ENCODE assay signal across 23 cellular contexts in the genomic region with DNA sequence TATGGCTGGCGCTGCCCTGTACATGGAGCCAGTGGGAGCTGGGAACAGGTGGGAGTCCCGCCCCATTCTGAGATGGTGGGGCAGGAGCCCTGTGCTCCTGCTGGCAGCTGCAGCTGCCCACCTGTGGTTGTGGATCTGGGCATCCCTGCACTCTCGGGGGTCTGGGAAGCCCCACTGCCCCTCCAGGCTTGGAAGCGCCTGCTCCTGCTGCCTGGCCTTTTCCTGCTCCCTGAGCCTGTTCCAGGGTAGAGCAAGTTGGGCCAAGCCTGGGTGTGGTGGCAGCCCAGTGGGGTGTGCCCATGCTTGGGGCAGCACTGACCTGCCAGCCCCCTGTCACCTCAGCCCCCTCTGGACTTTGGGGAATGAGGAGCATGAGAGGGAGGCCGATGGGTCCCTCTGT.
DNase-seq lines count a peak whose midpoint lies in the region; ATAC-seq, FAIRE-seq and TF ChIP-seq lines count a peak whose summit lies in the region.
"Had no signal": no experiment of that assay in that cellular context is flagged by ENCODE, and none has a peak within 500 bp of the region (broad histone marks: within the 10 kb centered on the region; RNA-seq: fewer than 3 reads in every experiment).

No MANE protein-coding gene starts in this region.

- H3K9me3 ChIP-seq in H1 (ENCODE audit: insufficient read depth in 2 of 2, low read depth in 1 of 2, low read length in 1 of 2) (no peaks in the 10 kb centered on the region), HepG2 (ENCODE audit: low read length) (no peaks in the 10 kb centered on the region), spleen (peaks cover 0 to 19% (median 16%) of the 10 kb centered on the region in 8 donors)
- H3K9me3 ChIP-seq: BE2C, HAP-1 had no signal

- H2BK5ac ChIP-seq in H1 (ENCODE audit: low read depth, low read length): no peak overlapping the region

- POLR2A ChIA-PET in H1 (lab: Charles Lee; ENCODE audit: partially characterized antibody) (no interaction called here), HepG2 (lab: Yijun Ruan, JAX) (no interaction called here), WTC11 (lab: Charles Lee) (no interaction called here)

- H4K5ac ChIP-seq in H1 (ENCODE audit: insufficient read length, low read depth, low read length): no peak overlapping the region

- no TSS peak for BruUV-seq in HepG2 (replicated peaks; lab: Mats Ljungman, UMichigan)

- H3K36me3 ChIP-seq in H1 (ENCODE audit: control insufficient read depth in 2 of 4, insufficient read depth in 4 of 4, low read length in 3 of 4) (no peaks in the 10 kb centered on the region), HepG2 (replicated peaks in 1 of 2; ENCODE audit: control insufficient read depth in 1 of 2, insufficient read depth in 2 of 2, low read length in 2 of 2) (peaks cover 7 to 14% of the 10 kb centered on the region in 2 experiments; a peak in 3 of 5 replicates), spleen (peaks cover 0 to 50% (median 20%) of the 10 kb centered on the region in 6 donors)
- H3K36me3 ChIP-seq: HAP-1 had no signal

- H4K8ac ChIP-seq in H1 (ENCODE audit: extremely low read depth, insufficient read depth, low read length): 0 out of 2 replicates have a peak overlapping the region, but pooled peaks have one; percentile 20

- peaks cover 5% of the 10 kb centered on the region; the same call in 1 of the 2 replicates for H3K4me1 Mint-ChIP-seq in WTC11
- H3K4me1 Mint-ChIP-seq: CD4-positive, alpha-beta memory T cell had no signal

- H2BK12ac ChIP-seq in H1 (ENCODE audit: low read depth, low read length): no peak overlapping the region

- H4K20me1 ChIP-seq in H1 (replicated peaks in 1 of 2; ENCODE audit: control insufficient read depth in 1 of 2, insufficient read depth in 2 of 2, low read length in 2 of 2): no peaks in the 10 kb centered on the region
- H4K20me1 ChIP-seq in HepG2 (ENCODE audit: insufficient read depth, low read length): no peaks in the 10 kb centered on the region
- H4K20me1 ChIP-seq: BLaER1 treated with 17β-estradiol and CSF1 and Interleukin-3, amounts not matched to agents 10 nM and 100 nM had no signal

- H2BK120ac ChIP-seq in H1 (replicated peaks; ENCODE audit: low read depth, low read length): no peak overlapping the region

- intact Hi-C loops in HepG2 (cut with micrococcal nuclease; ENCODE audit: unreplicated experiment) (no loop called here), spleen (cut with DNase I; ENCODE audit: low total_unique reads) (no loop called here)

- H3K27ac Mint-ChIP-seq in WTC11: no peak overlapping the region
- H3K27ac Mint-ChIP-seq: HFFc6 had no signal

- no peak overlapping the region for H3K56ac ChIP-seq in H1 (replicated peaks; ENCODE audit: insufficient read length, low read depth, low read length)

- peaks cover 3% of the 10 kb centered on the region; the same call in 1 of the 2 replicates for H3K9me3 Mint-ChIP-seq in WTC11
- H3K9me3 Mint-ChIP-seq: HFFc6 had no signal

- TF ChIP-seq EP300 in H1 (IDR thresholded peaks at IDR 0.05; ENCODE audit: borderline replicate concordance in 1 of 2, low read depth in 2 of 2, low read length in 2 of 2) (no peak), HepG2 (IDR thresholded peaks at IDR 0.05; ENCODE audit: low read depth in 2 of 2, low read length in 2 of 2) (no peak), HepG2 (CRISPR knock-in tag; IDR thresholded peaks at IDR 0.05; ENCODE audit: borderline replicate concordance) (no peak)

- no peak overlapping the region for H4K91ac ChIP-seq in H1 (replicated peaks; ENCODE audit: insufficient read length, low read length)

- no peaks in the 10 kb centered on the region for H3K79me1 ChIP-seq in H1 (ENCODE audit: low read depth, low read length)

- no peak overlapping the region for H2BK20ac ChIP-seq in H1 (ENCODE audit: low read length)

- H3K9ac ChIP-seq in H1 (replicated peaks in 1 of 4; ENCODE audit: extremely low read depth in 1 of 4, low read depth in 3 of 4, low read length in 3 of 4): no peak overlapping the region
- H3K9ac ChIP-seq in HepG2 (ENCODE audit: insufficient read depth, low read depth, low read length): no peak overlapping the region
- H3K9ac ChIP-seq: BLaER1 treated with 17β-estradiol and CSF1 and Interleukin-3, amounts not matched to agents 10 nM and 100 nM had no signal

- no peak overlapping the region for H3K18ac ChIP-seq in H1 (ENCODE audit: extremely low read depth, low read length)

- no peak overlapping the region for H2AK5ac ChIP-seq in H1 (ENCODE audit: low read depth, low read length)

- no peak for DNase-seq in HTR-8/SVneo (ENCODE audit: insufficient read length, low spot score)
- DNase-seq in H1 (ENCODE audit: low read depth in 1 of 2, low spot score in 2 of 2): no peak
- DNase-seq in HepG2 (ENCODE audit: low spot score): no peak
- DNase-seq in spleen: peak; percentile 62
- DNase-seq in GOT3 (lab: John Stamatoyannopoulos, UW): no peak
- no peak for DNase-seq in WTC11 (ENCODE audit: low spot score)
- DNase-seq in iPS-NIHi11 (ENCODE audit: low spot score): no peak
- DNase-seq: 8988T; ACHN; AML-193; BE2C; Calu3; CD4-positive, alpha-beta memory T cell; COR-L47; DMS53; DMS79 treated with DMSO at 0.1 percent for 48 hours; GF-D8; HFFc6 had no signal

- H3K14ac ChIP-seq in H1 (ENCODE audit: insufficient read length): no peak overlapping the region

- H3K23ac ChIP-seq in H1 (ENCODE audit: insufficient read length): no peak overlapping the region

- no peaks in the 10 kb centered on the region for H3K27me3 Mint-ChIP-seq in WTC11 (ENCODE audit: low read depth)
- H3K27me3 Mint-ChIP-seq: CD4-positive, alpha-beta memory T cell had no signal

- H3K4me2 ChIP-seq in H1 (ENCODE audit: insufficient read depth in 1 of 2, low read depth in 2 of 2, low read length in 2 of 2): no peak overlapping the region
- H3K4me2 ChIP-seq in HepG2 (ENCODE audit: low read depth, low read length): no peak overlapping the region
- H3K4me2 ChIP-seq: A549; BLaER1 treated with 17β-estradiol and CSF1 and Interleukin-3, amounts not matched to agents 10 nM and 100 nM had no signal

- no peak overlapping the region for H2BK15ac ChIP-seq in H1 (ENCODE audit: low read length)

- no peak overlapping the region for H3K4me3 Mint-ChIP-seq in WTC11
- H3K4me3 Mint-ChIP-seq: CD4-positive, alpha-beta memory T cell; HFFc6 had no signal

- H3K4me3 ChIP-seq in H1 (ENCODE audit: extremely low read depth in 1 of 4, insufficient read depth in 2 of 4, low read depth in 3 of 4, low read length in 4 of 4) (no peak overlapping the region), HepG2 (replicated peaks in 1 of 3; ENCODE audit: insufficient read depth in 1 of 3, low read depth in 2 of 3, low read length in 3 of 3) (no peak overlapping the region), spleen (no peak overlapping the region)
- H3K4me3 ChIP-seq: A549; BLaER1 treated with 17β-estradiol and CSF1 and Interleukin-3, amounts not matched to agents 10 nM and 100 nM; HAP-1 had no signal

- CTCF ChIA-PET in H1 (lab: Charles Lee; ENCODE audit: partially characterized antibody) (no interaction called here), HepG2 (lab: Yijun Ruan, JAX; ENCODE audit: low intra/inter-chr PET ratio, low total read pairs) (no interaction called here), WTC11 (lab: Charles Lee) (no interaction called here)

- H3K4ac ChIP-seq in H1 (replicated peaks; ENCODE audit: insufficient read length, low read depth, low read length): no peak overlapping the region

- TF ChIP-seq CTCF in H1 (IDR thresholded peaks at IDR 0.05; ENCODE audit: control extremely low read depth in 1 of 3, insufficient read depth in 1 of 3, low read depth in 1 of 3, low read length in 3 of 3): no peak
- no peak for TF ChIP-seq CTCF in HepG2 (CRISPR knock-in tag; IDR thresholded peaks at IDR 0.05)
- no peak for TF ChIP-seq CTCF in spleen (IDR thresholded peaks at IDR 0.05 in 8 of 11, conservative IDR thresholded peaks at IDR 0.05 in 3 of 11)
- TF ChIP-seq CTCF in WTC11 (IDR thresholded peaks at IDR 0.05): no peak

- H3K23me2 ChIP-seq in H1 (ENCODE audit: low read depth, low read length): no peaks in the 10 kb centered on the region; the same call in 1 of the 2 replicates

- H3K27me3 ChIP-seq in H1 (replicated peaks in 1 of 4; ENCODE audit: control insufficient read depth in 3 of 4, extremely low read depth in 1 of 4, insufficient read depth in 3 of 4, low read length in 3 of 4) (no peaks in the 10 kb centered on the region), HepG2 (ENCODE audit: control insufficient read depth in 1 of 2, insufficient read depth in 2 of 2, low read length in 2 of 2) (no peaks in the 10 kb centered on the region), spleen (replicated peaks in 1 of 7) (no peaks in the 10 kb centered on the region)
- H3K27me3 ChIP-seq: BE2C; BLaER1 treated with 17β-estradiol and CSF1 and Interleukin-3, amounts not matched to agents 10 nM and 100 nM had no signal

- in situ Hi-C loops in HepG2 (cut with HindIII; ENCODE audit: extremely low pct_ligation_motif_present, low pct_unique_long_range_greater_than_20kb): no loop called here

- TF ChIP-seq POLR2A in H1 (IDR thresholded peaks at IDR 0.05; ENCODE audit: control extremely low read depth in 1 of 2, low read depth in 2 of 2, low read length in 2 of 2): no peak
- TF ChIP-seq POLR2A in HepG2 (IDR thresholded peaks at IDR 0.05; ENCODE audit: insufficient read depth in 1 of 2, low read depth in 2 of 2, low read length in 2 of 2): no peak
- TF ChIP-seq POLR2A in spleen (IDR thresholded peaks at IDR 0.05): no peak

- ATAC-seq in HepG2 (no peak; the same call in 2 of the 3 replicates), HG03045 (IDR thresholded peaks at IDR 0.05; ENCODE audit: unreplicated experiment) (no peak), WTC11 (no peak)
- ATAC-seq: A549 had no signal

- H3K27ac ChIP-seq in H1 (ENCODE audit: low read depth, low read length): no peak overlapping the region
- H3K27ac ChIP-seq in HepG2 (ENCODE audit: extremely low read length, insufficient read depth, low read length): no peak overlapping the region
- H3K27ac ChIP-seq in spleen: no peak overlapping the region
- H3K27ac ChIP-seq: A549; BLaER1 treated with 17β-estradiol and CSF1 and Interleukin-3, amounts not matched to agents 10 nM and 100 nM had no signal

- WGBS in H1 (ENCODE audit: extremely low coverage in 1 of 2, insufficient coverage in 1 of 2, insufficient read length in 1 of 2, insufficient replicate concordance in 2 of 2, low coverage in 1 of 2, low lambda C conversion rate in 2 of 2, missing lambda C conversion rate in 1 of 2), 2 experiments: 94% methylated on average over 4 of the region's 5 CpGs; no CpG with 5 or more reads in 1 of the 2 experiments
- 93% methylated on average over 3 of the region's 5 CpGs for WGBS in HepG2 (ENCODE audit: low lambda C conversion rate)
- WGBS in spleen, 5 donors: 92 to 97% (median 96%) methylated on average over 3 to 5 of the region's 5 CpGs

- peaks cover 15% of the 10 kb centered on the region for H3K36me3 Mint-ChIP-seq in WTC11

- H3K4me1 ChIP-seq in H1 (replicated peaks in 1 of 4; ENCODE audit: control insufficient read depth in 3 of 4, insufficient read depth in 4 of 4, low read length in 3 of 4) (no peaks in the 10 kb centered on the region), HepG2 (ENCODE audit: insufficient read depth, low read length) (no peaks in the 10 kb centered on the region), spleen (no peaks in the 10 kb centered on the region)
- H3K4me1 ChIP-seq: A549; BE2C; BLaER1 treated with 17β-estradiol and CSF1 and Interleukin-3, amounts not matched to agents 10 nM and 100 nM had no signal

- H2AFZ ChIP-seq in H1 (ENCODE audit: low read length) (no peak overlapping the region), HepG2 (ENCODE audit: low read length) (no peak overlapping the region)

- FAIRE-seq in HTR-8/SVneo (lab: Jason Lieb, UNC) (peak; percentile 46), H1 (lab: Jason Lieb, UNC) (no peak), HepG2 (lab: Jason Lieb, UNC) (no peak)
- FAIRE-seq: A549, GM12891 had no signal

- TF ChIP-seq RAD21 in H1 (IDR thresholded peaks at IDR 0.05 in 1 of 2, conservative IDR thresholded peaks at IDR 0.05 in 1 of 2; ENCODE audit: low read depth in 2 of 2, low read length in 2 of 2): no peak
- no peak for TF ChIP-seq RAD21 in HepG2 (CRISPR knock-in tag; IDR thresholded peaks at IDR 0.05)

- H3K79me2 ChIP-seq in H1 (ENCODE audit: control insufficient read depth in 1 of 2, insufficient read depth in 2 of 2, low read length in 2 of 2) (no peaks in the 10 kb centered on the region), HepG2 (ENCODE audit: insufficient read depth, low read length) (no peaks in the 10 kb centered on the region)
